In genomic region chr2:200525882-200526651, GRCh38 we compare ENCODE assay signal across 8 cellular contexts. TPM values are rescaled to one million over a fixed set of nuclear protein-coding genes. Genes with fewer than 3 reads are reported as not detected.
DNase-seq lines count a peak whose midpoint lies in the region; ATAC-seq and TF ChIP-seq lines count a peak whose summit lies in the region.

Gene SGO2 (plus strand): TSS chr2:200526207. CDS start chr2:200532976, 6,769 bp downstream.

- intact Hi-C loops in lower lobe of right lung (cut with DNase I): no loop called here

- TF ChIP-seq CTCF in lower lobe of right lung (IDR thresholded peaks at IDR 0.05): no peak

- H3K4me3 ChIP-seq in ectodermal cell (ENCODE audit: insufficient read depth, low read depth, low read length): peak within 1 kb of the TSS; percentile 63
- peak within 1 kb of the TSS; percentile 92 for H3K4me3 ChIP-seq in lower lobe of right lung

- peak; percentile 93 for DNase-seq in COLO829 (ENCODE audit: low spot score)
- peak; percentile 98 for DNase-seq in HT-29 (ENCODE audit: low spot score)
- peak; percentile 96 for DNase-seq in NK-92 treated with Interleukin-12 subunit alpha and Interleukin-12 subunit beta, amount 100 ng/mL, for 24 hours (lab: John Stamatoyannopoulos, UW)
- peak; percentile 91 to 93 for DNase-seq in activated CD8-positive, alpha-beta memory T cell treated with anti-CD3 and anti-CD28 coated beads for 1 hour (ENCODE audit: extremely low read depth in 1 of 2, low read depth in 1 of 2)
- DNase-seq in lower lobe of right lung: peak; percentile 97
- peak; percentile 77 to 91 (median 90) for DNase-seq in stimulated activated CD4-positive, alpha-beta T cell treated with anti-CD3 and anti-CD28 coated beads, TNF-alpha, amount 100 ng/mL, for 1 hour (ENCODE audit: low read depth in 3 of 3, low spot score in 1 of 3)

- 0 to 1% methylated on average over 56 of the region's 56 CpGs for WGBS in ectodermal cell, 2 experiments

- H3K36me3 ChIP-seq in ectodermal cell (ENCODE audit: control insufficient read depth, insufficient read depth, low read length): no peaks in the 10 kb centered on the region
- H3K36me3 ChIP-seq in lower lobe of right lung: no peaks in the 10 kb centered on the region

- no peaks in the 10 kb centered on the region for H3K9me3 ChIP-seq in ectodermal cell (ENCODE audit: control insufficient read depth, low read length)
- no peaks in the 10 kb centered on the region for H3K9me3 ChIP-seq in lower lobe of right lung

- peak; percentile 100 for ATAC-seq in GM21360 (IDR thresholded peaks at IDR 0.05; ENCODE audit: unreplicated experiment)
- ATAC-seq in lower lobe of right lung: peak; percentile 100

- H3K27ac ChIP-seq in ectodermal cell (ENCODE audit: insufficient read depth, low read depth, low read length, poor library complexity, severe bottlenecking) (no peak within 1 kb of the TSS), lower lobe of right lung (peak within 1 kb of the TSS; percentile 56)

- H3K4me1 ChIP-seq in ectodermal cell (ENCODE audit: control insufficient read depth, insufficient read depth, low read length) (peaks cover 13% of the 10 kb centered on the region), lower lobe of right lung (peaks cover 8% of the 10 kb centered on the region)

- H3K27me3 ChIP-seq in ectodermal cell (ENCODE audit: control insufficient read depth, insufficient read depth, low read length, poor library complexity, severe bottlenecking) (peaks cover 29% of the 10 kb centered on the region), lower lobe of right lung (ENCODE audit: low read depth) (no peaks in the 10 kb centered on the region)

RNA-seq across cellular contexts. Expression of gene SGO2, which starts in this region (rescaled TPM):
- total RNA-seq in HT-29 (2014; rRNA removed; shearing (Covaris generic)): 3.9 and 5.3 TPM in 2 replicates
- 33.9 TPM for polyA plus RNA-seq in ectodermal cell (2013, experiment 1 of 4)
- polyA plus RNA-seq in ectodermal cell (2013, experiment 2 of 4): 32.2 TPM
- polyA plus RNA-seq in ectodermal cell (2013, experiment 3 of 4): 39.8 TPM
- 36.8 TPM for polyA plus RNA-seq in ectodermal cell (2013, experiment 4 of 4)
- 2.8 TPM for total RNA-seq in lower lobe of right lung
